Comparison of ENCODE assay signal across 33 cellular contexts in genomic region chr6:106827081-106827480, GRCh38.
"Had no signal": no experiment of that assay in that cellular context is flagged by ENCODE, and none has a peak within 500 bp of the region (broad histone marks: within the 10 kb centered on the region; RNA-seq: fewer than 3 reads in every experiment).

No MANE protein-coding gene starts in this region.

- H3K27me3 ChIP-seq: adrenal gland, ascending aorta, body of pancreas, brain microvascular endothelial cell, breast epithelium, cardiac muscle cell had no signal

- H3K9me3 ChIP-seq: adrenal gland, body of pancreas, breast epithelium had no signal

- H3K4me3 ChIP-seq: adrenal gland, ascending aorta, body of pancreas, breast epithelium, cardiac muscle cell had no signal

- FAIRE-seq: astrocyte, bronchial epithelial cell had no signal

- H3K36me3 ChIP-seq: adrenal gland, ascending aorta, brain microvascular endothelial cell, breast epithelium, cardiac muscle cell had no signal

- H3K27ac ChIP-seq: adrenal gland, ascending aorta, body of pancreas, brain microvascular endothelial cell, breast epithelium, cardiac muscle cell had no signal

- ATAC-seq: activated naive CD4-positive, alpha-beta T cell treated with anti-CD3 and anti-CD28 coated beads, Interleukin-2, amount 50 U/mL, for 72 hours; activated naive CD8-positive, alpha-beta T cell treated with anti-CD3 and anti-CD28 coated beads, Interleukin-2, amount 50 U/mL, for 24 hours; activated T-cell treated with anti-CD3 and anti-CD28 coated beads, Interleukin-2, amount 50 U/mL, for 4 hours; activated T-cell treated with anti-CD3 and anti-CD28 coated beads, Interleukin-2, amount 50 U/mL, for 72 hours; activated T-helper 17 cell treated with anti-CD3 and anti-CD28 coated beads, Interleukin-2, amount 50 U/mL, for 72 hours; body of pancreas had no signal

- DNase-seq: activated effector memory CD4-positive, alpha-beta T cell treated with anti-CD3 and anti-CD28 coated beads, Interleukin-2, amount 50 U/mL, for 16 hours; activated effector memory CD4-positive, alpha-beta T cell treated with Interleukin-2 at 50 U/mL for 16 hours; activated gamma-delta T cell; activated gamma-delta T cell treated with Interleukin-2 at 50 U/mL for 16 hours; activated naive CD4-positive, alpha-beta T cell; activated naive CD4-positive, alpha-beta T cell treated with anti-CD3 and anti-CD28 coated beads for 36 hours; activated naive CD4-positive, alpha-beta T cell treated with anti-CD3 and anti-CD28 coated beads, Interleukin-2, amount 10 ng/mL, durations not matched to agents 7 days and 5 days; activated naive CD4-positive, alpha-beta T cell treated with anti-CD3 and anti-CD28 coated beads, Interleukin-2, amount 50 U/mL, for 16 hours; activated naive CD4-positive, alpha-beta T cell treated with Interleukin-2 at 50 U/mL for 16 hours; activated naive CD8-positive, alpha-beta T cell treated with anti-CD3 and anti-CD28 coated beads for 36 hours; activated naive CD8-positive, alpha-beta T cell treated with anti-CD3 and anti-CD28 coated beads, Interleukin-2, amount 10 ng/mL, durations not matched to agents 7 days and 5 days; activated naive CD8-positive, alpha-beta T cell treated with anti-CD3 and anti-CD28 coated beads, Interleukin-2, amount 50 U/mL, for 24 hours; activated T-cell treated with anti-CD3 and anti-CD28 coated beads, Interleukin-2, amount 50 U/mL, for 1 hour; activated T-cell treated with anti-CD3 and anti-CD28 coated beads, Interleukin-2, amount 50 U/mL, for 24 hours; activated T-cell treated with anti-CD3 and anti-CD28 coated beads, Interleukin-2, amount 50 U/mL, for 4 hours; activated T-cell treated with anti-CD3 and anti-CD28 coated beads, Interleukin-2, amount 50 U/mL, for 48 hours; activated T-cell treated with anti-CD3 and anti-CD28 coated beads, Interleukin-2, amount 50 U/mL, for 72 hours; adrenal gland; amniotic stem cell; anterior cingulate cortex; aorta; body of pancreas; brain microvascular endothelial cell; caudate nucleus; central memory CD4-positive, alpha-beta T cell; cerebellar nuclear complex had no signal

- H3K4me1 ChIP-seq: adrenal gland, ascending aorta, breast epithelium had no signal
